8 cellular contexts compared by ENCODE assay signal in genomic region chr12:127381043-127381668, GRCh38.
DNase-seq lines count a peak whose midpoint lies in the region; ATAC-seq, FAIRE-seq and TF ChIP-seq lines count a peak whose summit lies in the region.

No MANE protein-coding gene starts in this region.

- TF ChIP-seq RAD21 in K562 (CRISPR knock-in tag; conservative IDR thresholded peaks at IDR 0.05 in 1 of 2, IDR thresholded peaks at IDR 0.05 in 1 of 2), result peak; percentile 76 to 93

- peak; percentile 87 for FAIRE-seq in K562 (lab: Jason Lieb, UNC)

- peak overlapping the region in 9 of 10 experiments; percentile 32 to 62 (median 40); a peak in 10 of 20 replicates for H3K4me3 ChIP-seq in BLaER1 treated with 17β-estradiol and CSF1 and Interleukin-3, amounts not matched to agents 10 nM and 100 nM
- no peak overlapping the region for H3K4me3 ChIP-seq in K562

- peak; percentile 63 for DNase-seq in RPMI8226
- DNase-seq in K562 (ENCODE audit: extremely low read depth in 1 of 4, low spot score in 3 of 4), result peak; percentile 70 to 85 (median 82)
- peak; percentile 91 for DNase-seq in iPS-NIHi7 (ENCODE audit: extremely low spot score)
- DNase-seq in stimulated activated CD4-positive, alpha-beta T cell treated with anti-CD3 and anti-CD28 coated beads, Interleukin-2, amount 100 ng/mL, for 48 hours, result peak; percentile 36 to 49
- DNase-seq in NCI-H1048 (lab: John Stamatoyannopoulos, UW), result no peak

- intact Hi-C loops in K562 (cut with micrococcal nuclease), result loop anchor here (5.0 kb wide), 4 partner anchors 274 to 1849 kb away; no protein-coding TSS in a partner anchor

- H3K9me1 ChIP-seq in K562 (ENCODE audit: control insufficient read depth, insufficient read depth, low read length), result no peaks in the 10 kb centered on the region

- CTCF ChIA-PET in K562 (lab: Yijun Ruan, JAX; ENCODE audit: low intra/inter-chr PET ratio), result interaction anchor here (0.6 to 1.0 kb wide), 4 partner anchors 100 to 1756 kb away, joined by 3 to 4 read pairs (median 3); no protein-coding TSS in a partner anchor

- in situ Hi-C loops in K562 (cut with MboI), result loop anchor here (25.0 kb wide), 1 partner anchor 1319 kb away; no protein-coding TSS in a partner anchor

- TF ChIP-seq CTCF in K562 (IDR thresholded peaks at IDR 0.05 in 2 of 3, conservative IDR thresholded peaks at IDR 0.05 in 1 of 3; ENCODE audit: insufficient read depth in 2 of 3, low read depth in 1 of 3, low read length in 3 of 3), result peak; percentile 88 to 91 (median 90)

- no peak overlapping the region for H3K27ac ChIP-seq in BLaER1 treated with 17β-estradiol and CSF1 and Interleukin-3, amounts not matched to agents 10 nM and 100 nM
- H3K27ac ChIP-seq in K562 (ENCODE audit: extremely low read depth, low read depth, low read length), result no peak overlapping the region

- no peak for TF ChIP-seq EP300 in K562 (IDR thresholded peaks at IDR 0.05; ENCODE audit: low read length)

- ATAC-seq in GM18909 (IDR thresholded peaks at IDR 0.05; ENCODE audit: poor library complexity, unreplicated experiment) (peak; percentile 85), HG03521 (IDR thresholded peaks at IDR 0.05; ENCODE audit: unreplicated experiment) (peak; percentile 68), K562 (peak; percentile 100)

- H3K4me2 ChIP-seq in BLaER1 treated with 17β-estradiol and CSF1 and Interleukin-3, amounts not matched to agents 10 nM and 100 nM, result peak overlapping the region; percentile 62 to 90 (median 78)
- H3K4me2 ChIP-seq in K562 (ENCODE audit: insufficient read depth, low read length), result peak overlapping the region; percentile 61; the same call in 1 of the 2 replicates

- 4% methylated on average over 32 of the region's 33 CpGs for WGBS in K562 (ENCODE audit: insufficient coverage, low coverage, missing lambda C conversion rate)

- H4K20me1 ChIP-seq in BLaER1 treated with 17β-estradiol and CSF1 and Interleukin-3, amounts not matched to agents 10 nM and 100 nM, result no peaks in the 10 kb centered on the region; a peak in 2 of 22 replicates
- H4K20me1 ChIP-seq in K562 (replicated peaks; ENCODE audit: control insufficient read depth, insufficient read depth, low read length), result no peaks in the 10 kb centered on the region

- peaks cover 0 to 6% (median 0%) of the 10 kb centered on the region in 11 experiments; a peak in 6 of 22 replicates for H3K27me3 ChIP-seq in BLaER1 treated with 17β-estradiol and CSF1 and Interleukin-3, amounts not matched to agents 10 nM and 100 nM
- peaks cover 0 to 5% of the 10 kb centered on the region in 2 experiments; a peak in 1 of 5 replicates for H3K27me3 ChIP-seq in K562 (ENCODE audit: control insufficient read depth in 2 of 2, insufficient read depth in 2 of 2, low read length in 2 of 2)

- peak overlapping the region; percentile 57; the same call in 1 of the 2 replicates for H2AFZ ChIP-seq in K562 (ENCODE audit: low read depth, low read length)

- POLR2A ChIA-PET in K562 (lab: Yijun Ruan, JAX), result no interaction called here

- H3K9ac ChIP-seq in BLaER1 treated with 17β-estradiol and CSF1 and Interleukin-3, amounts not matched to agents 10 nM and 100 nM, result peak overlapping the region in 4 of 11 experiments; percentile 14 to 51 (median 36); a peak in 3 of 22 replicates
- H3K9ac ChIP-seq in K562 (ENCODE audit: insufficient read depth in 1 of 2, low read depth in 2 of 2, low read length in 2 of 2), result no peak overlapping the region

- H3K79me2 ChIP-seq in K562 (ENCODE audit: control insufficient read depth, insufficient read depth, low read length), result no peaks in the 10 kb centered on the region

- no peak for TF ChIP-seq POLR2A in K562 (conservative IDR thresholded peaks at IDR 0.05)

- BruUV-seq in K562 (replicated peaks; lab: Mats Ljungman, UMichigan), result no TSS peak

- peaks cover 10 to 21% (median 16%) of the 10 kb centered on the region in 10 experiments for H3K4me1 ChIP-seq in BLaER1 treated with 17β-estradiol and CSF1 and Interleukin-3, amounts not matched to agents 10 nM and 100 nM
- peaks cover 0 to 4% of the 10 kb centered on the region in 2 experiments; a peak in 1 of 5 replicates for H3K4me1 ChIP-seq in K562 (replicated peaks in 1 of 2; ENCODE audit: control insufficient read depth in 2 of 2, insufficient read depth in 2 of 2, low read length in 2 of 2)

- H3K9me3 ChIP-seq in BLaER1 treated with 17β-estradiol and CSF1 and Interleukin-3, amounts not matched to agents 10 nM and 100 nM (replicated peaks in 1 of 11), result no peaks in the 10 kb centered on the region
- H3K9me3 ChIP-seq in K562 (replicated peaks; ENCODE audit: control insufficient read depth, insufficient read depth, low read depth, low read length), result no peaks in the 10 kb centered on the region

- H3K36me3 ChIP-seq in BLaER1 treated with 17β-estradiol and CSF1 and Interleukin-3, amounts not matched to agents 10 nM and 100 nM, result no peaks in the 10 kb centered on the region
- no peaks in the 10 kb centered on the region for H3K36me3 ChIP-seq in K562 (ENCODE audit: control insufficient read depth, insufficient read depth, low read length)

TF ChIP-seq in K562, 482 proteins besides CTCF, POLR2A, EP300 and RAD21 (continues in another document):
- TF ChIP-seq STAG1 (CRISPR knock-in tag; IDR thresholded peaks at IDR 0.05; ENCODE audit: borderline replicate concordance), result peak; percentile 94
- TF ChIP-seq HCFC1 (IDR thresholded peaks at IDR 0.05; ENCODE audit: low read depth, low read length), result no peak
- peak; percentile 41 for TF ChIP-seq MEIS2 (IDR thresholded peaks at IDR 0.05; ENCODE audit: partially characterized antibody)
- no peak for TF ChIP-seq ZNF12 (CRISPR knock-in tag; IDR thresholded peaks at IDR 0.05)
- no peak for TF ChIP-seq TEAD2 (tag; IDR thresholded peaks at IDR 0.05)
- no peak for TF ChIP-seq ZNF830 (CRISPR knock-in tag; IDR thresholded peaks at IDR 0.05)
- TF ChIP-seq, protein P1, sequence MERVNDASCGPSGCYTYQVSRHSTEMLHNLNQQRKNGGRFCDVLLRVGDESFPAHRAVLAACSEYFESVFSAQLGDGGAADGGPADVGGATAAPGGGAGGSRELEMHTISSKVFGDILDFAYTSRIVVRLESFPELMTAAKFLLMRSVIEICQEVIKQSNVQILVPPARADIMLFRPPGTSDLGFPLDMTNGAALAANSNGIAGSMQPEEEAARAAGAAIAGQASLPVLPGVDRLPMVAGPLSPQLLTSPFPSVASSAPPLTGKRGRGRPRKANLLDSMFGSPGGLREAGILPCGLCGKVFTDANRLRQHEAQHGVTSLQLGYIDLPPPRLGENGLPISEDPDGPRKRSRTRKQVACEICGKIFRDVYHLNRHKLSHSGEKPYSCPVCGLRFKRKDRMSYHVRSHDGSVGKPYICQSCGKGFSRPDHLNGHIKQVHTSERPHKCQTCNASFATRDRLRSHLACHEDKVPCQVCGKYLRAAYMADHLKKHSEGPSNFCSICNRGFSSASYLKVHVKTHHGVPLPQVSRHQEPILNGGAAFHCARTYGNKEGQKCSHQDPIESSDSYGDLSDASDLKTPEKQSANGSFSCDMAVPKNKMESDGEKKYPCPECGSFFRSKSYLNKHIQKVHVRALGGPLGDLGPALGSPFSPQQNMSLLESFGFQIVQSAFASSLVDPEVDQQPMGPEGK (CRISPR knock-in tag; IDR thresholded peaks at IDR 0.05; ENCODE audit: borderline replicate concordance), result no peak
- TF ChIP-seq, protein P2, sequence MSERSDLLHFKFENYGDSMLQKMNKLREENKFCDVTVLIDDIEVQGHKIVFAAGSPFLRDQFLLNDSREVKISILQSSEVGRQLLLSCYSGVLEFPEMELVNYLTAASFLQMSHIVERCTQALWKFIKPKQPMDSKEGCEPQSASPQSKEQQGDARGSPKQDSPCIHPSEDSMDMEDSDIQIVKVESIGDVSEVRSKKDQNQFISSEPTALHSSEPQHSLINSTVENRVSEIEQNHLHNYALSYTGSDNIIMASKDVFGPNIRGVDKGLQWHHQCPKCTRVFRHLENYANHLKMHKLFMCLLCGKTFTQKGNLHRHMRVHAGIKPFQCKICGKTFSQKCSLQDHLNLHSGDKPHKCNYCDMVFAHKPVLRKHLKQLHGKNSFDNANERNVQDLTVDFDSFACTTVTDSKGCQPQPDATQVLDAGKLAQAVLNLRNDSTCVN (CRISPR knock-in tag; IDR thresholded peaks at IDR 0.05), result no peak
- no peak for TF ChIP-seq ARID2 (IDR thresholded peaks at IDR 0.05)
- no peak for TF ChIP-seq ZNF589 (CRISPR knock-in tag; IDR thresholded peaks at IDR 0.05; ENCODE audit: low read depth)
- TF ChIP-seq, protein P3, sequence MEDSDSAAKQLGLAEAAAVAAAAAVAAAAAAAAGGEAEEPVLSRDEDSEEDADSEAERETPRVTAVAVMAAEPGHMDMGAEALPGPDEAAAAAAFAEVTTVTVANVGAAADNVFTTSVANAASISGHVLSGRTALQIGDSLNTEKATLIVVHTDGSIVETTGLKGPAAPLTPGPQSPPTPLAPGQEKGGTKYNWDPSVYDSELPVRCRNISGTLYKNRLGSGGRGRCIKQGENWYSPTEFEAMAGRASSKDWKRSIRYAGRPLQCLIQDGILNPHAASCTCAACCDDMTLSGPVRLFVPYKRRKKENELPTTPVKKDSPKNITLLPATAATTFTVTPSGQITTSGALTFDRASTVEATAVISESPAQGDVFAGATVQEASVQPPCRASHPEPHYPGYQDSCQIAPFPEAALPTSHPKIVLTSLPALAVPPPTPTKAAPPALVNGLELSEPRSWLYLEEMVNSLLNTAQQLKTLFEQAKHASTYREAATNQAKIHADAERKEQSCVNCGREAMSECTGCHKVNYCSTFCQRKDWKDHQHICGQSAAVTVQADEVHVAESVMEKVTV (CRISPR knock-in tag; IDR thresholded peaks at IDR 0.05), result peak; percentile 47; the same call in 1 of the 2 replicates
- no peak for TF ChIP-seq JUND (IDR thresholded peaks at IDR 0.05; ENCODE audit: borderline replicate concordance, low read depth, low read length)
- peak; percentile 22; the same call in 1 of the 3 replicates for TF ChIP-seq JUND (tag; IDR thresholded peaks at IDR 0.05; ENCODE audit: borderline replicate concordance, low read depth, low read length)
- TF ChIP-seq HDAC6 (IDR thresholded peaks at IDR 0.05; ENCODE audit: low read depth, low read length), result no peak
- TF ChIP-seq RB1 (IDR thresholded peaks at IDR 0.05; ENCODE audit: low read depth), result peak; percentile 88
- TF ChIP-seq ZNF24 (IDR thresholded peaks at IDR 0.05), result no peak
